Comparison of ENCODE assay signal across 11 cellular contexts in the genomic region with DNA sequence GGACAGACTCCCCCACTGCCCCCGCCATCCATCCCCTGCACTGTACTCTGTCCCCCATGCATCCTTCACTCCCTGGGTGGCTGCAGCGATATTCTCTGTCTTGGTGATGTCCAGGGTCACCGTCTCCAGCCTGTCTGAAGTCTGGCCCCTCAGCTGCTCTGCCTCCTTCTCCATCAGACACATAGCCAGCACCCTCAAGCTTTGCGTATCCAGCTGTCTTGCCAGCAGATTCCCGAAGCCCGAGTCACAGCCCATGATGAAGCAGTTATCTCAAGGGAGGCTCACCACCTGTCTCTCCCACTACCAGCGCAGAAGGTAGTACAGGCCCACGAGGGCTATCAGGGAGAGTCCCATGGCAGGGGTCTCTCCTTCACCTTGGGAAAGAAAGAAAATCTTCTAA.
A peak's percentile ranks its signal among the peaks of the same experiment; 100 is the strongest.
DNase-seq lines count a peak whose midpoint lies in the region; TF ChIP-seq lines count a peak whose summit lies in the region.
"Had no signal": no experiment of that assay in that cellular context is flagged by ENCODE, and none has a peak within 500 bp of the region (broad histone marks: within the 10 kb centered on the region; RNA-seq: fewer than 3 reads in every experiment).

No MANE protein-coding gene starts in this region.

- H3K27ac ChIP-seq in caudate nucleus (ENCODE audit: low read depth, low read length): peak overlapping the region; percentile 28

- H3K27me3 Mint-ChIP-seq in nephron (ENCODE audit: low read depth): peaks cover 9% of the 10 kb centered on the region

- peak overlapping the region in 1 of 3 experiments; percentile 19 for H3K4me3 Mint-ChIP-seq in nephron

- H3K36me3 Mint-ChIP-seq in nephron (ENCODE audit: low read depth): no peaks in the 10 kb centered on the region

- H3K27ac Mint-ChIP-seq in nephron: peak overlapping the region in 2 of 3 experiments; percentile 39 to 99

- H3K4me1 Mint-ChIP-seq in nephron: peaks cover 51% of the 10 kb centered on the region

- H3K9me3 Mint-ChIP-seq in nephron: no peaks in the 10 kb centered on the region

- no peak for TF ChIP-seq CTCF in nephron (IDR thresholded peaks at IDR 0.05; ENCODE audit: unreplicated experiment in 3 of 3)

- in situ Hi-C loops in Caki2 (cut with HindIII; ENCODE audit: low pct_unique_long_range_greater_than_20kb, low sequenced_read_pairs): no loop called here
- in situ Hi-C loops in G401 (cut with HindIII; ENCODE audit: low sequenced_read_pairs): no loop called here

- DNase-seq in Caki2 (ENCODE audit: low read depth) (peak; percentile 37), M059J (ENCODE audit: low read depth) (peak; percentile 63), caudate nucleus (lab: John Stamatoyannopoulos, UW) (no peak), activated gamma-delta T cell treated with Interleukin-2 at 50 U/mL for 16 hours (no peak), activated T-cell treated with anti-CD3 and anti-CD28 coated beads for 4 hours (no peak), AG08395 (ENCODE audit: low spot score) (no peak), G401 (ENCODE audit: low spot score) (no peak)
- DNase-seq: NCI-H748 treated with DMSO at 0.1 percent for 48 hours; SHP77; stimulated activated naive CD4-positive, alpha-beta T cell treated with Interleukin-2 at 50 U/mL for 16 hours had no signal

Comparison
In these comparisons a context has a peak if more than half of its experiments do, and no peak if none do; other contexts are left out.
1. DNase-seq: peak in Caki2 (single experiment) and M059J (single experiment); none in caudate nucleus (0 of 61), activated gamma-delta T cell treated with Interleukin-2 at 50 U/mL for 16 hours (single experiment), activated T-cell treated with anti-CD3 and anti-CD28 coated beads for 4 hours (single experiment), AG08395 (single experiment) and G401 (single experiment).